ENCODE assay signal across 1 cellular context in the genomic region with DNA sequence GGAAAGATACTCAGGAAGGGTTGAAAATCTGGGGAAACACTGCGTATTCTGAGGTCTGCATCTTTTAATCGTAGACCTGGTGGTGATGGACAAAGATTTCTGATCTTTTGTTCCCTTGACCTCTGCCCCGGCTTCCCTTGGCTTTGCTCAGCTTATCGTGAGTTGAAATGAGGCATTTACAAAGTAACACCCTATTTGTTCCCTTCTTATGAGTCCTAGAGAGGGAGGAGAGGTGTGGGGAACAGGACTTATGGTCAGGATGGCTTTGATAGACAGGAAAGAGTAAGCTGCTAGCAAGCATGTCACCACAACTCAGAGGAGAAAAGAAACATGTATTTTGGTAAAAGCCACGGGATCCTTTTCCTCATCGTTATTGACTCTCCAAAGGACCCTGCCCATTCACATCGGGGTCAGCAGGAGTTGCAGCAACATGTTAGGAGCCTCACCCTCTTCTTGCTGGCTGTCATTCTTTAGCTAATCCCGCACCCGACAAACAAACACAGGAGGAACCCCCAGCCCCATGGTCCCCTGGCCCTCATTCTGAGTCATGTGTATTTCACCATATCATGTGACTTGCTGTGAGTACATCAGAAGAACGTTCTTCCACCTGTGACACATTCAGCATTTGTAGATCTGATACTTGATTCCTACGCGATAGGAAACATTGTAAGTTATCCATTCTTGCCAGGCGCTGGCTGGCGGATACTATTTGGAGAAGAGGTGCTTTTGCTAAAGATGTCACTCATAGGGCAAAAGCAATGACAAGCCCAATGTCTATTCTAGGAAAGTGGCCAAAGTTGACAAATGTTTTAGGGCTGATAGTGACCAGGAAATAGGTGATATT.
TF ChIP-seq lines count a peak whose summit lies in the region.

No MANE protein-coding gene starts in this region.

TF ChIP-seq in K562, 482 proteins besides CTCF, POLR2A, EP300 and RAD21 (continued from another document):
- TF ChIP-seq DMBX1 (CRISPR knock-in tag; IDR thresholded peaks at IDR 0.05; ENCODE audit: borderline replicate concordance), result no peak
- TF ChIP-seq DDX20 (tag; IDR thresholded peaks at IDR 0.05; ENCODE audit: low read depth), result no peak
- TF ChIP-seq MED1 (CRISPR knock-in tag; IDR thresholded peaks at IDR 0.05; ENCODE audit: borderline replicate concordance), result no peak
- peak; percentile 43 for TF ChIP-seq CBFA2T3 (IDR thresholded peaks at IDR 0.05)
TF ChIP-seq in K562: peak in this region for 13.
